Comparison of ENCODE assay signal across 8 cellular contexts in the genomic region with DNA sequence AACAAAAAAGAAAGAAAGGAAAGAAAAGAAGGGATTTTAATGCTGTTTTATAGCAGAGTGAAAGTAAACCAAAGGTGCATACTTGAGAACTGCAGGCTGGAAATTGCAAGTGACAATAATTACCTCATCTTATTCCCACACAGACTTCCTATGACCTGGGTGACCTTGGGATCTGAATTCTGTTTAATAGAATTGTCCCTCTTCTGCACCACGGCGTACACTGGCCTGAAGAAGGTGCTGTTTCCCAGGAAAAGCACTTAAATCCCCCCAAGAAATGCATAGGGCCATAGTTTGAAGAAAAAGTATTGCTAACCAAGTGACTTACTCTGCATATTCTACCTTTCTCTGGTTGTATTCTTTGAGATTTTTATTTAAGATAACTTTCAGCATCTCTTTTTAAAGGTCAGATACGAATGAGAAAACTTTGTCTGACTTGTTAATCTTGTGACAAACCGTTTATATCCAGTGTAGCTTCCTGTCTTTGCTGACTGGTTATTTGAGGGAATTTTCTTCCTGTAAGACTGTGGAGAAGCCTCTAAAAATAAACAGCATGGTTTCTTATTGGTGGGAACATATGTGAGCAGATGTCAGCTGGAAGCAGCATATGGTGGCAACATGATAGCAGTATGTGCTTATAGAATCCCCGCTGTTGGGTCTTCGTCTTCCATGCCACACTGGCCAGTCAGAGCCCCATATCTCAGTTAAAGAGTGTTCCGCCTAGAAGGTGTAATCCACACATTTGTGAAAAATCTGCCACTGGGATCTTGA. TPM values are rescaled to one million over a fixed set of nuclear protein-coding genes. Genes with fewer than 3 reads are reported as not detected.
DNase-seq lines count a peak whose midpoint lies in the region; ATAC-seq, FAIRE-seq and TF ChIP-seq lines count a peak whose summit lies in the region.

No MANE protein-coding gene starts in this region.

- peak; percentile 27 to 52; a peak in 3 of 6 replicates for ATAC-seq in A549
- ATAC-seq in foreskin keratinocyte: peak; percentile 41
- ATAC-seq in HG03196 (IDR thresholded peaks at IDR 0.05; ENCODE audit: unreplicated experiment): no peak
- no peak for ATAC-seq in HG03045 (IDR thresholded peaks at IDR 0.05; ENCODE audit: unreplicated experiment)

- no TSS peak for BruUV-seq in PC-9 (replicated peaks; lab: Mats Ljungman, UMichigan)

- H3K9me2 ChIP-seq in GM23248 (ENCODE audit: insufficient read depth) (no peaks in the 10 kb centered on the region), PC-9 (ENCODE audit: insufficient read depth) (no peaks in the 10 kb centered on the region)

- intact Hi-C loops in PC-9 (cut with micrococcal nuclease; ENCODE audit: unreplicated experiment): loop anchor here (1.0 to 5.0 kb wide), 2 partner anchors 226 to 312 kb away; no protein-coding TSS in a partner anchor

- no peak for FAIRE-seq in A549 (lab: Jason Lieb, UNC)

- H3K9me3 ChIP-seq in A549 (no peaks in the 10 kb centered on the region), GM23248 (ENCODE audit: low read depth) (no peaks in the 10 kb centered on the region), PC-9 (ENCODE audit: insufficient read depth, low read depth) (no peaks in the 10 kb centered on the region)

- DNase-seq in A549 (ENCODE audit: low read depth in 1 of 2, low spot score in 1 of 2): peak in 1 of 2 experiments; percentile 77
- DNase-seq in GM23248: peak; percentile 69
- no peak for DNase-seq in PC-9
- DNase-seq in foreskin keratinocyte: no peak
- no peak for DNase-seq in NCI-H2029 (lab: John Stamatoyannopoulos, UW)
- DNase-seq in cerebellum (ENCODE audit: low spot score): no peak

- POLR2A ChIA-PET in A549 (lab: Yijun Ruan, JAX): no interaction called here
- POLR2A ChIA-PET in PC-9 (lab: Charles Lee; ENCODE audit: unreplicated experiment): no interaction called here

- peaks cover 91% of the 10 kb centered on the region for H3K4me1 ChIP-seq in A549
- peaks cover 12% of the 10 kb centered on the region for H3K4me1 ChIP-seq in GM23248 (ENCODE audit: insufficient read depth)
- H3K4me1 ChIP-seq in PC-9 (replicated peaks; ENCODE audit: insufficient read depth): 0 out of 2 replicates have a peak, but pooled peaks cover 6% of the 10 kb centered on the region
- H3K4me1 ChIP-seq in foreskin keratinocyte: no peaks in the 10 kb centered on the region

- H3K36me3 ChIP-seq in GM23248 (ENCODE audit: low read depth) (no peaks in the 10 kb centered on the region), PC-9 (ENCODE audit: low read depth) (peaks cover 4% of the 10 kb centered on the region; the same call in 1 of the 2 replicates)

- peak overlapping the region; percentile 23; the same call in 2 of the 3 replicates for H3K4me2 ChIP-seq in A549
- no peak overlapping the region for H3K4me2 ChIP-seq in GM23248 (ENCODE audit: unreplicated experiment)
- no peak overlapping the region for H3K4me2 ChIP-seq in PC-9

- WGBS in A549 (ENCODE audit: missing lambda C conversion rate): 65% methylated on average over 7 of the region's 7 CpGs
- WGBS in GM23248 (ENCODE audit: low coverage in 1 of 2, low lambda C conversion rate in 2 of 2, missing lambda C conversion rate in 2 of 2), 2 experiments: 77 to 84% methylated on average over 7 of the region's 7 CpGs

- TF ChIP-seq CTCF in A549 (IDR thresholded peaks at IDR 0.05) (peak; percentile 66), PC-9 (conservative IDR thresholded peaks at IDR 0.05) (peak; percentile 52), foreskin keratinocyte (conservative IDR thresholded peaks at IDR 0.05) (peak; percentile 75)

- CTCF ChIA-PET in A549 (lab: Yijun Ruan, JAX): interaction anchor here (0.5 to 1.5 kb wide), 6 partner anchors 9 to 1033 kb away, joined by 3 to 5 read pairs (median 3); no protein-coding TSS in a partner anchor
- CTCF ChIA-PET in PC-9 (lab: Charles Lee): interaction anchor here (0.6 kb wide), 1 partner anchor 523 kb away, joined by 3 read pairs; no protein-coding TSS in a partner anchor

- peak overlapping the region; percentile 83 to 90 for H3K27ac ChIP-seq in A549
- no peak overlapping the region for H3K27ac ChIP-seq in GM23248
- H3K27ac ChIP-seq in PC-9: no peak overlapping the region
- H3K27ac ChIP-seq in foreskin keratinocyte: no peak overlapping the region

- H3F3A ChIP-seq in GM23248 (ENCODE audit: insufficient read depth): no peaks in the 10 kb centered on the region
- peaks cover 2% of the 10 kb centered on the region; the same call in 1 of the 2 replicates for H3F3A ChIP-seq in PC-9 (ENCODE audit: insufficient read depth, low read depth)

- H3K27me3 ChIP-seq in GM23248 (replicated peaks; ENCODE audit: insufficient read depth) (no peaks in the 10 kb centered on the region), PC-9 (ENCODE audit: insufficient read depth, low read depth) (no peaks in the 10 kb centered on the region), foreskin keratinocyte (no peaks in the 10 kb centered on the region)

- in situ Hi-C loops in GM23248 (cut with MboI): loop anchor here (10.0 kb wide), 1 partner anchor 163 kb away; no protein-coding TSS in a partner anchor

- H3K4me3 ChIP-seq in A549 (no peak overlapping the region), GM23248 (no peak overlapping the region), PC-9 (no peak overlapping the region)

- H4K20me1 ChIP-seq in GM23248 (ENCODE audit: insufficient read depth) (no peaks in the 10 kb centered on the region), PC-9 (ENCODE audit: insufficient read depth) (no peaks in the 10 kb centered on the region)

- no peak overlapping the region for H2AFZ ChIP-seq in GM23248
- no peak overlapping the region for H2AFZ ChIP-seq in PC-9

- no peak for TF ChIP-seq POLR2A in A549 (IDR thresholded peaks at IDR 0.05; ENCODE audit: low read length)

- H3K9ac ChIP-seq in GM23248: no peak overlapping the region

- no peaks in the 10 kb centered on the region for H3K79me2 ChIP-seq in GM23248 (ENCODE audit: insufficient read depth)
- peaks cover 82% of the 10 kb centered on the region for H3K79me2 ChIP-seq in PC-9 (ENCODE audit: low read depth)

- TF ChIP-seq EP300 in A549 (IDR thresholded peaks at IDR 0.05): no peak

- TF ChIP-seq RAD21 in A549 (conservative IDR thresholded peaks at IDR 0.05 in 1 of 2, IDR thresholded peaks at IDR 0.05 in 1 of 2): peak; percentile 84 to 85

TF ChIP-seq in A549, 52 proteins besides CTCF, POLR2A, EP300 and RAD21:
- no peak for TF ChIP-seq KDM1A (IDR thresholded peaks at IDR 0.05; ENCODE audit: low read depth)
- 0 out of 2 replicates have a peak, but pooled peaks have one; percentile 37 for TF ChIP-seq KDM5A (IDR thresholded peaks at IDR 0.05)
- TF ChIP-seq POLR2AphosphoS2 (conservative IDR thresholded peaks at IDR 0.05; ENCODE audit: low read length): peak; percentile 22; the same call in 1 of the 2 replicates
- no peak for TF ChIP-seq BHLHE40 (IDR thresholded peaks at IDR 0.05; ENCODE audit: low read depth, low read length)
- TF ChIP-seq ESRRA (IDR thresholded peaks at IDR 0.05; ENCODE audit: borderline replicate concordance, low read length): peak; percentile 92
- TF ChIP-seq SMC3 (IDR thresholded peaks at IDR 0.05): peak; percentile 79
- TF ChIP-seq, protein P1, sequence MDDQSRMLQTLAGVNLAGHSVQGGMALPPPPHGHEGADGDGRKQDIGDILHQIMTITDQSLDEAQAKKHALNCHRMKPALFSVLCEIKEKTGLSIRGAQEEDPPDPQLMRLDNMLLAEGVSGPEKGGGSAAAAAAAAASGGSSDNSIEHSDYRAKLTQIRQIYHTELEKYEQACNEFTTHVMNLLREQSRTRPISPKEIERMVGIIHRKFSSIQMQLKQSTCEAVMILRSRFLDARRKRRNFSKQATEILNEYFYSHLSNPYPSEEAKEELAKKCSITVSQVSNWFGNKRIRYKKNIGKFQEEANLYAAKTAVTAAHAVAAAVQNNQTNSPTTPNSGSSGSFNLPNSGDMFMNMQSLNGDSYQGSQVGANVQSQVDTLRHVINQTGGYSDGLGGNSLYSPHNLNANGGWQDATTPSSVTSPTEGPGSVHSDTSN (IDR thresholded peaks at IDR 0.05): no peak
TF ChIP-seq in A549: peak in this region for 4.

RNA-seq across cellular contexts. Expression of a gene that starts 16.3 kb away (rescaled TPM):
- polyA plus RNA-seq in A549 (2011; rRNA removed): 65.8 and 67.6 TPM in 2 replicates
- polyA plus RNA-seq in A549 (2012; cell fraction: cytosol; rRNA removed): 7.8 and 9.4 TPM in 2 replicates
- 9.4 and 13.3 TPM in 2 replicates for polyA plus RNA-seq in A549 (2012; cell fraction: nucleus; rRNA removed)
- 29.7 to 40.6 TPM (median 34.0 TPM) in 3 replicates for polyA plus RNA-seq in A549 (2017; fragmentation: RNase III; extraction: RNeasy Plus Mini Kit Qiagen cat#74134 plus additional on column Dnase treatment)
- polyA minus RNA-seq in A549 (2011; rRNA and poly(A)+ RNA removed): 33.4 and 43.9 TPM in 2 replicates
- total RNA-seq in GM23248 (2014; rRNA removed; shearing (Covaris generic)): 0.51 and 0.97 TPM in 2 replicates
- polyA plus RNA-seq in GM23248 (2016; fragmentation: Nextera tagmentation; extraction: Ambion mirVana): 1.3 and 2.0 TPM in 2 replicates
- total RNA-seq in PC-9 (2021): 65.7 and 74.3 TPM in 2 replicates
- 4.8 and 6.6 TPM in 2 replicates for total RNA-seq in foreskin keratinocyte
- 1.2 and 2.1 TPM in 2 replicates for polyA plus RNA-seq in foreskin keratinocyte
- total RNA-seq in cerebellum: 28.1 TPM

Comparison
In these comparisons a context has a peak if more than half of its experiments do, and no peak if none do; other contexts are left out.
1. ATAC-seq: peak in A549 (2 of 2) and foreskin keratinocyte (single experiment); none in HG03196 (single experiment) and HG03045 (single experiment).
2. H3K27ac ChIP-seq: peak in A549 (2 of 2); none in GM23248 (single experiment), PC-9 (single experiment) and foreskin keratinocyte (single experiment).
3. Peak in every context shown above with its lines, with median percentiles within 50 percentile points of each other: CTCF ChIP-seq.